Comparison of ENCODE assay signal across 16 cellular contexts in genomic region chr1:93694039-93694438, GRCh38. TPM values are rescaled to one million over a fixed set of nuclear protein-coding genes. Genes with fewer than 3 reads are reported as not detected.
DNase-seq lines count a peak whose midpoint lies in the region; ATAC-seq, FAIRE-seq and TF ChIP-seq lines count a peak whose summit lies in the region.
"Had no signal": no experiment of that assay in that cellular context is flagged by ENCODE, and none has a peak within 500 bp of the region (broad histone marks: within the 10 kb centered on the region; RNA-seq: fewer than 3 reads in every experiment).

No MANE protein-coding gene starts in this region.

- H3K4me1 ChIP-seq in GM23248 (ENCODE audit: insufficient read depth) (peaks cover 46% of the 10 kb centered on the region), keratinocyte (ENCODE audit: control insufficient read depth, extremely low read depth, insufficient read depth, low read length) (peaks cover 59% of the 10 kb centered on the region)

- H4K20me1 ChIP-seq in GM23248 (ENCODE audit: insufficient read depth), result no peaks in the 10 kb centered on the region
- no peaks in the 10 kb centered on the region for H4K20me1 ChIP-seq in keratinocyte (ENCODE audit: control insufficient read depth, extremely low read depth, insufficient read depth, low read length)

- peak; percentile 51 for DNase-seq in AG08395 (ENCODE audit: low spot score)
- peak; percentile 64 for DNase-seq in GM23248
- DNase-seq in SW480 (ENCODE audit: low spot score), result peak; percentile 89
- DNase-seq in keratinocyte (ENCODE audit: low read depth, low spot score), result no peak
- DNase-seq in stimulated activated CD4-positive, alpha-beta T cell treated with anti-CD3 and anti-CD28 coated beads, Interleukin-4, amount 100 ng/mL, for 24 hours, result no peak
- DNase-seq in glutamatergic neuron, result no peak
- DNase-seq: activated naive CD8-positive, alpha-beta T cell treated with anti-CD3 and anti-CD28 coated beads, Interleukin-2, amount 10 ng/mL, durations not matched to agents 7 days and 5 days; NCI-H1048; RPMI8226; sigmoid colon had no signal

- peak overlapping the region; percentile 89 for H3K4me2 ChIP-seq in GM23248 (ENCODE audit: unreplicated experiment)
- peak overlapping the region; percentile 65 for H3K4me2 ChIP-seq in keratinocyte (ENCODE audit: control insufficient read depth, extremely low read depth, insufficient read depth, low read depth, low read length)

- H3K9me3 Mint-ChIP-seq in glutamatergic neuron (ENCODE audit: unreplicated experiment), result no peaks in the 10 kb centered on the region
- H3K9me3 Mint-ChIP-seq: activated naive CD8-positive, alpha-beta T cell treated with anti-CD3 and anti-CD28 coated beads, Interleukin-2, amount 10 ng/mL, durations not matched to agents 7 days and 5 days; CD4-positive, CD25-positive, alpha-beta regulatory T cell; H9; natural killer cell treated with Interleukin-12 subunit alpha and Interleukin-12 subunit beta and Interleukin-15 and Interleukin-18, amount 100 ng/mL, for 72 hours had no signal

- H3K36me3 Mint-ChIP-seq in glutamatergic neuron (ENCODE audit: unreplicated experiment), result no peaks in the 10 kb centered on the region
- H3K36me3 Mint-ChIP-seq: activated naive CD8-positive, alpha-beta T cell treated with anti-CD3 and anti-CD28 coated beads, Interleukin-2, amount 10 ng/mL, durations not matched to agents 7 days and 5 days; CD4-positive, CD25-positive, alpha-beta regulatory T cell; natural killer cell treated with Interleukin-12 subunit alpha and Interleukin-12 subunit beta and Interleukin-15 and Interleukin-18, amount 100 ng/mL, for 72 hours had no signal

- FAIRE-seq in keratinocyte (lab: Jason Lieb, UNC), result no peak

- H3K79me2 ChIP-seq in GM23248 (ENCODE audit: insufficient read depth) (no peaks in the 10 kb centered on the region), keratinocyte (ENCODE audit: control insufficient read depth, insufficient read depth, low read length) (no peaks in the 10 kb centered on the region)

- dilution Hi-C loops in keratinocyte (cut with MboI; ENCODE audit: extremely low pct_ligation_motif_present, low sequenced_read_pairs), result no loop called here

- peaks cover 34% of the 10 kb centered on the region for H3F3A ChIP-seq in GM23248 (ENCODE audit: insufficient read depth)

- H3K9me1 ChIP-seq in keratinocyte (ENCODE audit: control insufficient read depth, extremely low read depth, insufficient read depth, low read length), result no peaks in the 10 kb centered on the region

- WGBS in GM23248 (ENCODE audit: low coverage in 1 of 2, low lambda C conversion rate in 2 of 2, missing lambda C conversion rate in 2 of 2), 2 experiments, result 5 to 7% methylated on average over 7 of the region's 7 CpGs

- H3K9ac ChIP-seq in GM23248 (peak overlapping the region; percentile 86), keratinocyte (ENCODE audit: control insufficient read depth, extremely low read depth, insufficient read depth, low read length) (peak overlapping the region; percentile 78)

- H3K27ac ChIP-seq in GM23248 (peak overlapping the region; percentile 100), keratinocyte (ENCODE audit: control insufficient read depth, insufficient read depth, low read length) (peak overlapping the region; percentile 90)
- H3K27ac ChIP-seq: gastroesophageal sphincter had no signal

- H3K9me3 ChIP-seq in GM23248 (ENCODE audit: low read depth) (no peaks in the 10 kb centered on the region), keratinocyte (ENCODE audit: control insufficient read depth, low read depth, low read length) (no peaks in the 10 kb centered on the region)
- H3K9me3 ChIP-seq: gastroesophageal sphincter, sigmoid colon had no signal

- H3K36me3 ChIP-seq in GM23248 (ENCODE audit: low read depth), result no peaks in the 10 kb centered on the region
- H3K36me3 ChIP-seq in keratinocyte (ENCODE audit: control insufficient read depth in 2 of 2, extremely low read depth in 1 of 2, insufficient read depth in 2 of 2, low read length in 2 of 2), result no peaks in the 10 kb centered on the region
- H3K36me3 ChIP-seq: gastroesophageal sphincter, sigmoid colon had no signal

- ATAC-seq in HG03378 (IDR thresholded peaks at IDR 0.05; ENCODE audit: unreplicated experiment), result no peak
- no peak for ATAC-seq in HG02763 (IDR thresholded peaks at IDR 0.05; ENCODE audit: unreplicated experiment)

- H2AFZ ChIP-seq in GM23248, result peak overlapping the region; percentile 4; the same call in 1 of the 2 replicates
- H2AFZ ChIP-seq in keratinocyte (ENCODE audit: control insufficient read depth, low read length), result no peak overlapping the region

- peaks cover 16% of the 10 kb centered on the region for H3K4me1 Mint-ChIP-seq in glutamatergic neuron (ENCODE audit: low read depth, unreplicated experiment)
- H3K4me1 Mint-ChIP-seq: CD4-positive, CD25-positive, alpha-beta regulatory T cell had no signal

- no peak overlapping the region for H3K4me3 Mint-ChIP-seq in glutamatergic neuron (ENCODE audit: unreplicated experiment)
- H3K4me3 Mint-ChIP-seq: CD4-positive, CD25-positive, alpha-beta regulatory T cell; H9; natural killer cell treated with Interleukin-12 subunit alpha and Interleukin-12 subunit beta and Interleukin-15 and Interleukin-18, amount 100 ng/mL, for 72 hours had no signal

- H3K4me3 ChIP-seq in GM23248 (peak overlapping the region; percentile 49; the same call in 1 of the 2 replicates), keratinocyte (ENCODE audit: control insufficient read depth in 2 of 3, extremely low read depth in 1 of 3, insufficient read depth in 2 of 3, low read depth in 1 of 3, low read length in 3 of 3) (peak overlapping the region; percentile 17 to 56 (median 52))
- H3K4me3 ChIP-seq: gastroesophageal sphincter, sigmoid colon had no signal

- no peak overlapping the region for H3K27ac Mint-ChIP-seq in glutamatergic neuron (ENCODE audit: unreplicated experiment)
- H3K27ac Mint-ChIP-seq: CD4-positive, CD25-positive, alpha-beta regulatory T cell; H9; natural killer cell treated with Interleukin-12 subunit alpha and Interleukin-12 subunit beta and Interleukin-15 and Interleukin-18, amount 100 ng/mL, for 72 hours had no signal

- H3K9me2 ChIP-seq in GM23248 (ENCODE audit: insufficient read depth), result no peaks in the 10 kb centered on the region

- H3K27me3 Mint-ChIP-seq in glutamatergic neuron (ENCODE audit: unreplicated experiment), result peaks cover 2% of the 10 kb centered on the region
- H3K27me3 Mint-ChIP-seq: CD4-positive, CD25-positive, alpha-beta regulatory T cell; natural killer cell treated with Interleukin-12 subunit alpha and Interleukin-12 subunit beta and Interleukin-15 and Interleukin-18, amount 100 ng/mL, for 72 hours had no signal

- TF ChIP-seq CTCF in keratinocyte (optimal IDR thresholded peaks at IDR 0.05 in 1 of 3, IDR thresholded peaks at IDR 0.05 in 1 of 3, conservative IDR thresholded peaks at IDR 0.05 in 1 of 3; ENCODE audit: extremely low read depth in 1 of 3, insufficient read depth in 2 of 3, low read length in 3 of 3), result no peak
- TF ChIP-seq CTCF in glutamatergic neuron (IDR thresholded peaks at IDR 0.05; ENCODE audit: partially characterized antibody, unreplicated experiment), result no peak

- H3K27me3 ChIP-seq in GM23248 (replicated peaks; ENCODE audit: insufficient read depth) (no peaks in the 10 kb centered on the region), keratinocyte (ENCODE audit: control insufficient read depth, extremely low read depth, insufficient read depth, low read length) (no peaks in the 10 kb centered on the region)
- H3K27me3 ChIP-seq: gastroesophageal sphincter, sigmoid colon had no signal

- in situ Hi-C loops in GM23248 (cut with MboI), result no loop called here

RNA-seq across cellular contexts. Expression of gene BCAR3, which starts 12.4 kb away (rescaled TPM):
- total RNA-seq in GM23248 (2014; rRNA removed; shearing (Covaris generic)), result 79.5 and 83.2 TPM in 2 replicates
- polyA plus RNA-seq in GM23248 (2016; fragmentation: Nextera tagmentation; extraction: Ambion mirVana) (62.2 and 65.1 TPM in 2 replicates), keratinocyte (51.2 to 95.4 TPM (median 77.2 TPM) in 3 replicates)
- 38.7 TPM for polyA plus RNA-seq in keratinocyte (2011; ENCODE audit: low read depth)
- polyA plus RNA-seq in keratinocyte (2011; cell fraction: cytosol; rRNA removed), result 67.5 and 68.4 TPM in 2 replicates
- 113 and 127 TPM in 2 replicates for polyA plus RNA-seq in keratinocyte (2011; cell fraction: nucleus; rRNA removed)
- polyA plus RNA-seq in keratinocyte (2012; ENCODE audit: low replicate concordance), result 50.7 and 81.5 TPM in 2 replicates
- polyA minus RNA-seq in keratinocyte, result 46.0 to 84.4 TPM (median 64.1 TPM) in 3 replicates
- 90.7 TPM for polyA minus RNA-seq in keratinocyte (2011; cell fraction: cytosol; rRNA and poly(A)+ RNA removed)
- polyA minus RNA-seq in keratinocyte (2011; cell fraction: nucleus; rRNA and poly(A)+ RNA removed), result 83.5 and 121 TPM in 2 replicates
- total RNA-seq in glutamatergic neuron (ENCODE audit: unreplicated experiment), result 12.8 TPM

Comparison
In these comparisons a context has a peak if more than half of its experiments do, and no peak if none do; other contexts are left out.
1. DNase-seq: peak in AG08395 (single experiment), GM23248 (single experiment) and SW480 (single experiment); none in keratinocyte (single experiment), stimulated activated CD4-positive, alpha-beta T cell treated with anti-CD3 and anti-CD28 coated beads, Interleukin-4, amount 100 ng/mL, for 24 hours (single experiment) and glutamatergic neuron (single experiment).